Comparison of ENCODE assay signal across 22 cellular contexts in the genomic region with DNA sequence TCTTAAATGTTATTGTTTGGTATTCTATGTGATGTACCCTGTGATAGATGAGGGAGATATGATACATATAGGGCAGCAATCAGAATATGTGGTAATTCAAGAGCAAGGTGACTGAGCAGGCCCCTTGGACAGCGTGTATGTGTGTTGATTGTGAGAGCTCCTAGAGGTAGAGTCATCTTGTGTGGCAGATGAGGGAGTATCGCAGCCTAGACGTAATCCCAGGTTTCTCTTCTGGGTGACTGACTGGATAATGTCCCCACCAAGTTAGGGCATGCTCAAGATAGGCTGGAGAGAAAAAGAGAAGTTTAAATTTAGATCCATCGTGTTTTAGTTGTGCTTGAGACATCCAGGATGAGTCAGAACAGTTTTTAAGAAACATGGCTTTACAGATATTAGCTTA.
DNase-seq lines count a peak whose midpoint lies in the region; ATAC-seq and TF ChIP-seq lines count a peak whose summit lies in the region.
"Had no signal": no experiment of that assay in that cellular context is flagged by ENCODE, and none has a peak within 500 bp of the region (broad histone marks: within the 10 kb centered on the region; RNA-seq: fewer than 3 reads in every experiment).

No MANE protein-coding gene starts in this region.

- no peak overlapping the region for H3K4me3 Mint-ChIP-seq in activated CD8-positive, alpha-beta T cell treated with anti-CD3 and anti-CD28 coated beads for 36 hours
- H3K4me3 Mint-ChIP-seq: CD8-positive, alpha-beta T cell had no signal

- H3K4me1 ChIP-seq in right atrium auricular region: peaks cover 0 to 10% of the 10 kb centered on the region in 2 donors

- H3K27ac Mint-ChIP-seq in activated CD8-positive, alpha-beta T cell treated with anti-CD3 and anti-CD28 coated beads for 36 hours: no peak overlapping the region
- H3K27ac Mint-ChIP-seq: CD8-positive, alpha-beta T cell had no signal

- ATAC-seq in left cardiac atrium: peak; percentile 50 to 74
- ATAC-seq in activated CD8-positive, alpha-beta T cell treated with anti-CD3 and anti-CD28 coated beads for 36 hours: no peak
- ATAC-seq: CD8-positive, alpha-beta T cell had no signal

- intact Hi-C loops in left cardiac atrium (cut with DNase I): no loop called here
- intact Hi-C loops in activated CD8-positive, alpha-beta T cell treated with anti-CD3 and anti-CD28 coated beads for 36 hours (cut with micrococcal nuclease): no loop called here

- no peak for TF ChIP-seq CTCF in right atrium auricular region (IDR thresholded peaks at IDR 0.05)
- no peak for TF ChIP-seq CTCF in activated CD8-positive, alpha-beta T cell treated with anti-CD3 and anti-CD28 coated beads for 36 hours (IDR thresholded peaks at IDR 0.05)

- peak overlapping the region in 1 of 2 donors; percentile 49 for H3K27ac ChIP-seq in right atrium auricular region
- H3K27ac ChIP-seq: GM23248, Peyer's patch had no signal

- no peak for DNase-seq in left cardiac atrium
- DNase-seq in right atrium auricular region (ENCODE audit: low spot score): no peak
- DNase-seq in NOMO-1 (lab: John Stamatoyannopoulos, UW; ENCODE audit: unreplicated experiment in 2 of 2): peak; percentile 66 to 89
- peak; percentile 84 for DNase-seq in SIG-M5 treated with dmso at 0.1 percent for 504 hours (lab: John Stamatoyannopoulos, UW; ENCODE audit: unreplicated experiment)
- peak; percentile 5 for DNase-seq in middle frontal gyrus (ENCODE audit: extremely low spot score, low spot score)
- no peak for DNase-seq in NCI-H774 (lab: John Stamatoyannopoulos, UW)
- no peak for DNase-seq in activated CD8-positive, alpha-beta T cell treated with anti-CD3 and anti-CD28 coated beads for 36 hours
- DNase-seq in NCI-H345 (lab: John Stamatoyannopoulos, UW): no peak
- DNase-seq: Calu3; CD8-positive, alpha-beta T cell; GF-D8; GM23248; KG1; NCI-H1105 treated with DMSO at 0.1 percent for 48 hours; NCI-H187; NCI-H446 treated with DMSO at 0.1 percent for 48 hours; NCI-H69; NK-92 treated with Interleukin-12 subunit alpha and Interleukin-12 subunit beta, amount 100 ng/mL, for 24 hours; Peyer's patch; SK-N-SH had no signal

- H3K27me3 Mint-ChIP-seq in activated CD8-positive, alpha-beta T cell treated with anti-CD3 and anti-CD28 coated beads for 36 hours: no peaks in the 10 kb centered on the region

- no peaks in the 10 kb centered on the region for H3K4me1 Mint-ChIP-seq in activated CD8-positive, alpha-beta T cell treated with anti-CD3 and anti-CD28 coated beads for 36 hours (ENCODE audit: low read depth)

- H3K27me3 ChIP-seq in right atrium auricular region: no peaks in the 10 kb centered on the region
- H3K27me3 ChIP-seq: BLaER1 treated with 17β-estradiol and CSF1 and Interleukin-3, amounts not matched to agents 10 nM and 100 nM; Peyer's patch had no signal

- no peaks in the 10 kb centered on the region for H3K9me3 ChIP-seq in right atrium auricular region
- H3K9me3 ChIP-seq: BLaER1 treated with 17β-estradiol and CSF1 and Interleukin-3, amounts not matched to agents 10 nM and 100 nM; HAP-1; Peyer's patch; SK-N-SH had no signal

- no peak overlapping the region for H3K4me3 ChIP-seq in right atrium auricular region
- H3K4me3 ChIP-seq: BLaER1 treated with 17β-estradiol and CSF1 and Interleukin-3, amounts not matched to agents 10 nM and 100 nM; GM23248; HAP-1; Peyer's patch had no signal

- peaks cover 14% of the 10 kb centered on the region for H3K36me3 ChIP-seq in right atrium auricular region
- H3K36me3 ChIP-seq: BLaER1 treated with 17β-estradiol and CSF1 and Interleukin-3, amounts not matched to agents 10 nM and 100 nM; HAP-1; Peyer's patch had no signal

- POLR2A ChIA-PET in activated CD8-positive, alpha-beta T cell treated with anti-CD3 and anti-CD28 coated beads for 36 hours (lab: Charles Lee): no interaction called here

- H3K36me3 Mint-ChIP-seq in activated CD8-positive, alpha-beta T cell treated with anti-CD3 and anti-CD28 coated beads for 36 hours (ENCODE audit: low read depth): no peaks in the 10 kb centered on the region
- H3K36me3 Mint-ChIP-seq: CD8-positive, alpha-beta T cell had no signal

- H3K9me3 Mint-ChIP-seq in activated CD8-positive, alpha-beta T cell treated with anti-CD3 and anti-CD28 coated beads for 36 hours: no peaks in the 10 kb centered on the region
- H3K9me3 Mint-ChIP-seq: CD8-positive, alpha-beta T cell had no signal

- CTCF ChIA-PET in activated CD8-positive, alpha-beta T cell treated with anti-CD3 and anti-CD28 coated beads for 36 hours (lab: Charles Lee): no interaction called here

Comparison
In these comparisons a context has a peak if more than half of its experiments do, and no peak if none do; other contexts are left out.
1. DNase-seq: peak in NOMO-1 (2 of 2), SIG-M5 treated with dmso at 0.1 percent for 504 hours (single experiment) and middle frontal gyrus (single experiment); none in left cardiac atrium (single experiment), right atrium auricular region (single experiment), NCI-H774 (single experiment), activated CD8-positive, alpha-beta T cell treated with anti-CD3 and anti-CD28 coated beads for 36 hours (single experiment) and NCI-H345 (single experiment).